ENCODE assay signal across 8 cellular contexts in genomic region chr17:38492067-38493040, GRCh38.
DNase-seq lines count a peak whose midpoint lies in the region; ATAC-seq and TF ChIP-seq lines count a peak whose summit lies in the region.
"Not testable (repeated sequence)": the region's sequence is repeated elsewhere in the genome, so short reads cannot be mapped to it uniquely, and the experiment has no call there.

No MANE protein-coding gene starts in this region.

- not testable (repeated sequence) for DNase-seq in BJ (ENCODE audit: low read depth)
- DNase-seq in HCT116 (ENCODE audit: low read depth, low spot score) (peak; percentile 77), NCI-H2227 treated with DMSO at 0.1 percent for 48 hours (lab: John Stamatoyannopoulos, UW) (peak; percentile 79), T-helper 2 cell (peak; percentile 67 to 93 (median 82)), fibroblast of peridontal ligament (ENCODE audit: extremely low read depth) (peak; percentile 86), myocyte (ENCODE audit: low read depth) (peak; percentile 85)
- DNase-seq in activated naive CD4-positive, alpha-beta T cell (lab: John Stamatoyannopoulos, UW) = peak; percentile 78 to 92 (median 86)
- DNase-seq in stimulated activated CD8-positive, alpha-beta memory T cell treated with anti-CD3 and anti-CD28 coated beads, Interleukin-12 subunit alpha, Interleukin-12 subunit beta, amount 100 ng/mL, for 1 hour (ENCODE audit: low read depth) = peak; percentile 81

- peaks cover 36% of the 10 kb centered on the region for H3K36me3 ChIP-seq in BJ (ENCODE audit: control insufficient read depth, insufficient read depth, low read length)
- not testable (repeated sequence) for H3K36me3 ChIP-seq in HCT116 (ENCODE audit: control insufficient read depth in 1 of 2, insufficient read depth in 2 of 2, low read length in 2 of 2)

- TF ChIP-seq POLR2A in HCT116 (IDR thresholded peaks at IDR 0.05; ENCODE audit: borderline replicate concordance, extremely low read depth, insufficient read depth, insufficient read length) = not testable (repeated sequence)

- CTCF ChIA-PET in BJ (lab: Yijun Ruan, JAX) (interaction anchor here (0.7 to 2.6 kb wide), 12 partner anchors 10 to 176 kb away, joined by 3 to 11 read pairs (median 4); partner anchors contain the start of gene ARHGAP23), HCT116 (lab: Charles Lee) (interaction anchor here (0.9 to 1.1 kb wide), 2 partner anchors 17 to 69 kb away, joined by 3 read pairs; no protein-coding TSS in a partner anchor)

- TF ChIP-seq RAD21 in HCT116 (IDR thresholded peaks at IDR 0.05; ENCODE audit: low read depth) = peak; percentile 73

- H3K79me2 ChIP-seq in HCT116 (ENCODE audit: insufficient read depth, low read length) = not testable (repeated sequence)

- RAD21 ChIA-PET in HCT116 (lab: Charles Lee; ENCODE audit: low non-redundant PET in 1 of 2, low total read pairs in 2 of 2, uncharacterized antibody in 2 of 2, unreplicated experiment in 2 of 2) = not testable (repeated sequence)

- not testable (repeated sequence) for H2AFZ ChIP-seq in HCT116 (ENCODE audit: low read depth, low read length, poor library complexity, severe bottlenecking)

- not testable (repeated sequence) for H4K20me1 ChIP-seq in HCT116 (ENCODE audit: insufficient read depth)

- H3K4me3 ChIP-seq in BJ (ENCODE audit: low read depth, low read length); HCT116 (replicated peaks in 1 of 2; ENCODE audit: low read depth in 1 of 2, low read length in 2 of 2): not testable (repeated sequence)

- not testable (repeated sequence) for H3K27me3 ChIP-seq in BJ (ENCODE audit: control insufficient read depth, insufficient read depth, low read length); HCT116 (ENCODE audit: insufficient read depth, low read length)

- H3K4me2 ChIP-seq in HCT116 (ENCODE audit: low read length) = not testable (repeated sequence)

- intact Hi-C loops in HCT116 (cut with micrococcal nuclease) = loop anchor here (1.0 to 2.0 kb wide), 3 partner anchors 44 to 175 kb away; no protein-coding TSS in a partner anchor

- H3K9me3 ChIP-seq in HCT116 (ENCODE audit: control insufficient read depth in 1 of 2, insufficient read depth in 1 of 2, low read depth in 1 of 2, low read length in 2 of 2) = not testable (repeated sequence)

- not testable (repeated sequence) for H3K4me1 ChIP-seq in HCT116 (ENCODE audit: control insufficient read depth in 1 of 2, insufficient read depth in 2 of 2, low read length in 2 of 2)

- not testable (repeated sequence) for H3K9me2 ChIP-seq in HCT116 (ENCODE audit: insufficient read depth)

- not testable (repeated sequence) for H3K9ac ChIP-seq in HCT116 (ENCODE audit: low read length)

- POLR2A ChIA-PET in BJ (lab: Charles Lee); HCT116 (lab: Charles Lee): not testable (repeated sequence)

- BruUV-seq in HCT116 (replicated peaks; lab: Mats Ljungman, UMichigan) = not testable (repeated sequence)

- peak; percentile 78 for TF ChIP-seq CTCF in BJ (IDR thresholded peaks at IDR 0.05; ENCODE audit: insufficient read depth, low read depth, low read length)
- peak; percentile 61 to 97 (median 72) for TF ChIP-seq CTCF in HCT116 (IDR thresholded peaks at IDR 0.05 in 2 of 3, conservative IDR thresholded peaks at IDR 0.05 in 1 of 3; ENCODE audit: borderline replicate concordance in 1 of 3, insufficient read depth in 1 of 3, low read depth in 2 of 3, low read length in 2 of 3)

- H3K27ac ChIP-seq in HCT116 (ENCODE audit: low read depth, low read length) = not testable (repeated sequence)

- ATAC-seq in HCT116 = peak; percentile 69; the same call in 1 of the 2 replicates
